Comparison of ENCODE assay signal across 16 cellular contexts in the genomic region with DNA sequence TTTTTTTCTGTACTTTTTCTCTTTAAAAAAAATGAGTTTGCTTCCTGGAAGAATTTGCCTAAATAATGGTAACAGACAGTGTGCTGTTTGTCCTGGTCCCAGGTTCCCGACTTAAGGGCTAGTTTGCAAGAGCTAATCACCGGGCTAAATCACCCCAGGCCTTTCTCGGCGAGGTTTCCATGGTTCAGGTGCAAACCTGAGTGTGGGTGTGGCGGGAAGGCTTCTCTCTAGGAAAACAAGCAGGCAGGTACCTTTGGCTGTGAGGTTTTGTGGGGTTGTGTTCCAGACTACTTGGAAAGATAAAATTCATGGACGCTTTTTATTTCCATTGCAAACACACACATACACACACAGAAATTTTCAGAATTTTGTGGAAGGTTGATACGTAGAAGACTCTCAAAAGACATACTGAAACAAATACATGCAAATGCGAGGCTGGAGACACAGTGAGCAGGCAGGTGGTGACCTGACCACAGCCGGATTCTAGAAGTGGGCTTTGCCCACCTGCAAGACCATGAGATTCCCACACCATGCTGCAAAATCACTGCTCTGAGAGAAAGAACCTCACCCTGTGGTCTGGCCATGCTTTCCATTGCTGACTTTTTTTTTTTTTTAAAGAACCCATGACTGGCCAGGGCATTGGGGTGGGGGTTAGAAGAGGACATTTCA. TPM values are rescaled to one million over a fixed set of nuclear protein-coding genes. Genes with fewer than 3 reads are reported as not detected.
DNase-seq lines count a peak whose midpoint lies in the region; ATAC-seq and TF ChIP-seq lines count a peak whose summit lies in the region.
"Had no signal": no experiment of that assay in that cellular context is flagged by ENCODE, and none has a peak within 500 bp of the region (broad histone marks: within the 10 kb centered on the region; RNA-seq: fewer than 3 reads in every experiment).

No MANE protein-coding gene starts in this region.

- H3K36me3 ChIP-seq in mucosa of descending colon (ENCODE audit: low read depth) = no peaks in the 10 kb centered on the region
- no peaks in the 10 kb centered on the region for H3K36me3 ChIP-seq in osteoblast (ENCODE audit: insufficient read depth, low read length)
- H3K36me3 ChIP-seq in CD4-positive, alpha-beta memory T cell (ENCODE audit: insufficient read depth, low read length) = no peaks in the 10 kb centered on the region
- H3K36me3 ChIP-seq: ascending aorta, BLaER1, sigmoid colon had no signal

- no peaks in the 10 kb centered on the region for H4K20me1 ChIP-seq in osteoblast (ENCODE audit: insufficient read depth, low read length)
- H4K20me1 ChIP-seq: BLaER1 had no signal

- peaks cover 6 to 15% (median 10%) of the 10 kb centered on the region in 4 donors for H3K4me1 Mint-ChIP-seq in CD4-positive, alpha-beta memory T cell
- H3K4me1 Mint-ChIP-seq: stimulated activated memory B cell treated with anti-CD40 and anti-IgM and Interleukin-4, amounts not matched to agents 10 μg/mL and 1 μg/mL and 100 μg/mL, for 72 hours had no signal

- no peaks in the 10 kb centered on the region for H3K79me2 ChIP-seq in osteoblast (ENCODE audit: insufficient read depth, low read length)

- intact Hi-C loops in mucosa of descending colon (cut with DNase I, micrococcal nuclease) = no loop called here
- intact Hi-C loops in CD4-positive, alpha-beta memory T cell (cut with micrococcal nuclease) = no loop called here

- H3K4me2 ChIP-seq in osteoblast (ENCODE audit: insufficient read depth, low read length) = no peak overlapping the region
- H3K4me2 ChIP-seq: BLaER1 had no signal

- H3K27me3 Mint-ChIP-seq in CD4-positive, alpha-beta memory T cell = peaks cover 3 to 4% of the 10 kb centered on the region in 2 donors

- no peak overlapping the region for H3K4me3 Mint-ChIP-seq in CD4-positive, alpha-beta memory T cell
- H3K4me3 Mint-ChIP-seq: activated CD8-positive, alpha-beta T cell treated with anti-CD3 and anti-CD28 coated beads, Interleukin-2, amount 10 ng/mL, durations not matched to agents 7 days and 5 days; stimulated activated memory B cell treated with anti-CD40 and anti-IgM and Interleukin-4, amounts not matched to agents 10 μg/mL and 1 μg/mL and 100 μg/mL, for 72 hours had no signal

- CTCF ChIA-PET in CD4-positive, alpha-beta memory T cell (lab: Charles Lee; ENCODE audit: partially characterized antibody) = no interaction called here

- ATAC-seq in GM19025 (IDR thresholded peaks at IDR 0.05; ENCODE audit: low read depth, unreplicated experiment) (peak; percentile 83), GM21576 (IDR thresholded peaks at IDR 0.05; ENCODE audit: unreplicated experiment) (peak; percentile 69), HG03469 (IDR thresholded peaks at IDR 0.05; ENCODE audit: unreplicated experiment) (peak; percentile 56), mucosa of descending colon (peak; percentile 41)
- ATAC-seq: activated CD8-positive, alpha-beta T cell treated with anti-CD3 and anti-CD28 coated beads, Interleukin-2, amount 10 ng/mL, durations not matched to agents 7 days and 5 days; stimulated activated memory B cell treated with anti-CD40 and anti-IgM and Interleukin-4, amounts not matched to agents 10 μg/mL and 1 μg/mL and 100 μg/mL, for 72 hours had no signal

- no peak overlapping the region for H3K4me3 ChIP-seq in mucosa of descending colon
- H3K4me3 ChIP-seq in osteoblast (ENCODE audit: insufficient read depth, low read length) = no peak overlapping the region
- H3K4me3 ChIP-seq in CD4-positive, alpha-beta memory T cell (ENCODE audit: low read length in 2 of 2) = no peak overlapping the region
- H3K4me3 ChIP-seq: ascending aorta, BLaER1, sigmoid colon had no signal

- POLR2A ChIA-PET in CD4-positive, alpha-beta memory T cell (lab: Charles Lee; ENCODE audit: partially characterized antibody) = no interaction called here

- TF ChIP-seq CTCF in mucosa of descending colon (IDR thresholded peaks at IDR 0.05) = no peak
- TF ChIP-seq CTCF in osteoblast (IDR thresholded peaks at IDR 0.05; ENCODE audit: extremely low read depth, low read depth, low read length) = no peak

- H3K9me3 Mint-ChIP-seq in CD4-positive, alpha-beta memory T cell = peaks cover 0 to 4% (median 0%) of the 10 kb centered on the region in 8 donors
- H3K9me3 Mint-ChIP-seq: stimulated activated memory B cell treated with anti-CD40 and anti-IgM and Interleukin-4, amounts not matched to agents 10 μg/mL and 1 μg/mL and 100 μg/mL, for 72 hours had no signal

- no peaks in the 10 kb centered on the region for H3K9me3 ChIP-seq in mucosa of descending colon
- H3K9me3 ChIP-seq in osteoblast (ENCODE audit: low read depth, low read length) = no peaks in the 10 kb centered on the region
- no peaks in the 10 kb centered on the region for H3K9me3 ChIP-seq in CD4-positive, alpha-beta memory T cell (ENCODE audit: control insufficient read depth in 1 of 2, low read length in 2 of 2)
- H3K9me3 ChIP-seq: ascending aorta had no signal

- no peak overlapping the region for H3K27ac Mint-ChIP-seq in CD4-positive, alpha-beta memory T cell
- H3K27ac Mint-ChIP-seq: activated CD8-positive, alpha-beta T cell treated with anti-CD3 and anti-CD28 coated beads, Interleukin-2, amount 10 ng/mL, durations not matched to agents 7 days and 5 days; stimulated activated memory B cell treated with anti-CD40 and anti-IgM and Interleukin-4, amounts not matched to agents 10 μg/mL and 1 μg/mL and 100 μg/mL, for 72 hours had no signal

- no peaks in the 10 kb centered on the region for H3K27me3 ChIP-seq in osteoblast (ENCODE audit: insufficient read depth, low read length)
- no peaks in the 10 kb centered on the region for H3K27me3 ChIP-seq in CD4-positive, alpha-beta memory T cell (ENCODE audit: insufficient read depth, low read length)
- H3K27me3 ChIP-seq: ascending aorta, BLaER1, sigmoid colon had no signal

- H2AFZ ChIP-seq in osteoblast (ENCODE audit: low read length) = no peak overlapping the region

- H3K36me3 Mint-ChIP-seq in CD4-positive, alpha-beta memory T cell = no peaks in the 10 kb centered on the region
- H3K36me3 Mint-ChIP-seq: stimulated activated memory B cell treated with anti-CD40 and anti-IgM and Interleukin-4, amounts not matched to agents 10 μg/mL and 1 μg/mL and 100 μg/mL, for 72 hours had no signal

- H3K27ac ChIP-seq in osteoblast (ENCODE audit: low read depth, low read length) = no peak overlapping the region
- no peak overlapping the region for H3K27ac ChIP-seq in CD4-positive, alpha-beta memory T cell (ENCODE audit: low read depth, low read length)
- H3K27ac ChIP-seq: ascending aorta, BLaER1, sigmoid colon had no signal

- H3K4me1 ChIP-seq in mucosa of descending colon (ENCODE audit: low read depth) = no peaks in the 10 kb centered on the region
- no peaks in the 10 kb centered on the region for H3K4me1 ChIP-seq in osteoblast (ENCODE audit: insufficient read depth, low read length)
- peaks cover 8% of the 10 kb centered on the region for H3K4me1 ChIP-seq in CD4-positive, alpha-beta memory T cell (ENCODE audit: insufficient read depth, low read length)
- H3K4me1 ChIP-seq: ascending aorta, BLaER1, sigmoid colon had no signal

- DNase-seq in mucosa of descending colon (peak in 1 of 3 donors; percentile 21), T-helper 2 cell (no peak), osteoblast (ENCODE audit: insufficient read length, low spot score, missing footprints) (no peak), DMS79 treated with DMSO at 0.1 percent for 48 hours (lab: John Stamatoyannopoulos, UW) (no peak)
- DNase-seq in CD4-positive, alpha-beta memory T cell = no peak
- DNase-seq: activated CD8-positive, alpha-beta T cell treated with anti-CD3 and anti-CD28 coated beads, Interleukin-2, amount 10 ng/mL, durations not matched to agents 7 days and 5 days; NCI-H2107; sigmoid colon; stimulated activated CD4-positive, alpha-beta T cell treated with anti-CD3 and anti-CD28 coated beads, Interleukin-4, amount 100 ng/mL, for 4 hours had no signal

RNA-seq across cellular contexts. Expression of gene CNDP1, which starts 0.8 kb away (rescaled TPM):
- under 1 TPM; 0.19 to 0.32 (median 0.19) TPM for total RNA-seq in mucosa of descending colon
- total RNA-seq in osteoblast = not detected in 2 replicates
- not detected for total RNA-seq in CD4-positive, alpha-beta memory T cell
- polyA plus RNA-seq in CD4-positive, alpha-beta memory T cell = not detected
- total RNA-seq: activated CD8-positive, alpha-beta T cell treated with anti-CD3 and anti-CD28 coated beads, Interleukin-2, amount 10 ng/mL, durations not matched to agents 7 days and 5 days; ascending aorta; dermis microvascular lymphatic vessel endothelial cell; sigmoid colon had no signal

RNA-seq across cellular contexts. Expression of gene CNDP2, which starts 39.0 kb away (rescaled TPM):
- total RNA-seq in mucosa of descending colon (100 to 1,000 TPM; 148 to 263 (median 244) TPM), osteoblast (25.3 and 27.7 TPM in 2 replicates)
- total RNA-seq in CD4-positive, alpha-beta memory T cell = 100 to 1,000 TPM; 145 to 153 TPM
- 100 to 1,000 TPM; 123 to 138 TPM for polyA plus RNA-seq in CD4-positive, alpha-beta memory T cell
